ENCODE assay signal across 8 cellular contexts in the genomic region with DNA sequence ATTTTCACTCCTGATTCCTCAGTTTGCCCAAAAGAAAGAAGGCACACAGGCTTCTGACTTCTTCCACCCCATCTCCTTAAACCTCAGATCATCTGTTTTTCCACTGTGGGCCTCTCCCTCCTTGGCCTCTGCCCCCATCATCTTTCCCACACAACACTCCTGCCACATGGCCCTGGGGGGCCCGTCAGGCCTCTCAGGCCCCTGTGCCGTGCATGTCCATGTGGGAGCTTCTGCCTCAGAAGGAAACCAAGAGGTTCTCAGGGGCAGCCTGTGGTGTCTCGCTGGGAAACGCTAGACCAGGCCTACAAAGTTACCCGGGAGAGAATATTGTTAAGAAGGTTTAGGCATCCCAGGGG. TPM values are rescaled to one million over a fixed set of nuclear protein-coding genes. Genes with fewer than 3 reads are reported as not detected.
DNase-seq lines count a peak whose midpoint lies in the region; ATAC-seq lines count a peak whose summit lies in the region.

No MANE protein-coding gene starts in this region.

- DNase-seq in T-helper 2 cell treated with Interferon-gamma antibody and Interleukin-4, amounts not matched to agents 5 μg/mL and 100 μg/mL, for 36 hours (ENCODE audit: low spot score): no peak
- DNase-seq in T-helper 2 cell: no peak
- DNase-seq in activated CD8-positive, alpha-beta T cell treated with anti-CD3 and anti-CD28 coated beads, Interleukin-2, amount 10 ng/mL, durations not matched to agents 7 days and 5 days: no peak
- no peak for DNase-seq in stimulated activated naive B cell treated with anti-CD40 and anti-IgM and Interleukin-4, amounts not matched to agents 10 μg/mL and 1 μg/mL and 100 μg/mL, for 72 hours
- DNase-seq in DMS53 (lab: John Stamatoyannopoulos, UW): no peak
- no peak for DNase-seq in RPMI8226
- DNase-seq in GM19240 (ENCODE audit: insufficient read length, low spot score): no peak

- peak; percentile 44 for ATAC-seq in HG02884 (IDR thresholded peaks at IDR 0.05; ENCODE audit: unreplicated experiment)
- ATAC-seq in activated CD8-positive, alpha-beta T cell treated with anti-CD3 and anti-CD28 coated beads, Interleukin-2, amount 10 ng/mL, durations not matched to agents 7 days and 5 days: peak; percentile 36
- peak; percentile 49 to 54 for ATAC-seq in stimulated activated naive B cell treated with anti-CD40 and anti-IgM and Interleukin-4, amounts not matched to agents 10 μg/mL and 1 μg/mL and 100 μg/mL, for 72 hours (replicated peaks)

- POLR2A ChIA-PET in activated CD8-positive, alpha-beta T cell treated with anti-CD3 and anti-CD28 coated beads, Interleukin-2, amount 10 ng/mL, durations not matched to agents 7 days and 5 days (lab: Charles Lee): interaction anchor here (1.0 to 3.3 kb wide), 5 partner anchors 10 to 85 kb away, joined by 4 to 22 read pairs (median 10); a partner anchor contains a TSS

- peaks cover 28% of the 10 kb centered on the region for H3K4me1 Mint-ChIP-seq in T-helper 2 cell treated with Interferon-gamma antibody and Interleukin-4, amounts not matched to agents 5 μg/mL and 100 μg/mL, for 36 hours (ENCODE audit: low read depth)
- peaks cover 45% of the 10 kb centered on the region for H3K4me1 Mint-ChIP-seq in activated CD8-positive, alpha-beta T cell treated with anti-CD3 and anti-CD28 coated beads, Interleukin-2, amount 10 ng/mL, durations not matched to agents 7 days and 5 days (ENCODE audit: low read depth)
- H3K4me1 Mint-ChIP-seq in stimulated activated naive B cell treated with anti-CD40 and anti-IgM and Interleukin-4, amounts not matched to agents 10 μg/mL and 1 μg/mL and 100 μg/mL, for 72 hours: peaks cover 46 to 56% of the 10 kb centered on the region in 2 donors

- H3K27me3 Mint-ChIP-seq in T-helper 2 cell treated with Interferon-gamma antibody and Interleukin-4, amounts not matched to agents 5 μg/mL and 100 μg/mL, for 36 hours (ENCODE audit: low read depth): no peaks in the 10 kb centered on the region
- no peaks in the 10 kb centered on the region for H3K27me3 Mint-ChIP-seq in activated CD8-positive, alpha-beta T cell treated with anti-CD3 and anti-CD28 coated beads, Interleukin-2, amount 10 ng/mL, durations not matched to agents 7 days and 5 days (ENCODE audit: low read depth)
- no peaks in the 10 kb centered on the region for H3K27me3 Mint-ChIP-seq in stimulated activated naive B cell treated with anti-CD40 and anti-IgM and Interleukin-4, amounts not matched to agents 10 μg/mL and 1 μg/mL and 100 μg/mL, for 72 hours

- H3K27ac Mint-ChIP-seq in T-helper 2 cell treated with Interferon-gamma antibody and Interleukin-4, amounts not matched to agents 5 μg/mL and 100 μg/mL, for 36 hours: peak overlapping the region; percentile 86
- peak overlapping the region; percentile 94 for H3K27ac Mint-ChIP-seq in activated CD8-positive, alpha-beta T cell treated with anti-CD3 and anti-CD28 coated beads, Interleukin-2, amount 10 ng/mL, durations not matched to agents 7 days and 5 days
- H3K27ac Mint-ChIP-seq in stimulated activated naive B cell treated with anti-CD40 and anti-IgM and Interleukin-4, amounts not matched to agents 10 μg/mL and 1 μg/mL and 100 μg/mL, for 72 hours: peak overlapping the region; percentile 94

- H3K36me3 Mint-ChIP-seq in T-helper 2 cell treated with Interferon-gamma antibody and Interleukin-4, amounts not matched to agents 5 μg/mL and 100 μg/mL, for 36 hours (ENCODE audit: low read depth): no peaks in the 10 kb centered on the region
- H3K36me3 Mint-ChIP-seq in activated CD8-positive, alpha-beta T cell treated with anti-CD3 and anti-CD28 coated beads, Interleukin-2, amount 10 ng/mL, durations not matched to agents 7 days and 5 days (ENCODE audit: low read depth): peaks cover 9% of the 10 kb centered on the region
- H3K36me3 Mint-ChIP-seq in stimulated activated naive B cell treated with anti-CD40 and anti-IgM and Interleukin-4, amounts not matched to agents 10 μg/mL and 1 μg/mL and 100 μg/mL, for 72 hours: peaks cover 0 to 5% of the 10 kb centered on the region in 2 donors

- H3K4me3 Mint-ChIP-seq in T-helper 2 cell treated with Interferon-gamma antibody and Interleukin-4, amounts not matched to agents 5 μg/mL and 100 μg/mL, for 36 hours: peak overlapping the region; percentile 57
- peak overlapping the region; percentile 78 for H3K4me3 Mint-ChIP-seq in activated CD8-positive, alpha-beta T cell treated with anti-CD3 and anti-CD28 coated beads, Interleukin-2, amount 10 ng/mL, durations not matched to agents 7 days and 5 days
- peak overlapping the region; percentile 47 to 80 for H3K4me3 Mint-ChIP-seq in stimulated activated naive B cell treated with anti-CD40 and anti-IgM and Interleukin-4, amounts not matched to agents 10 μg/mL and 1 μg/mL and 100 μg/mL, for 72 hours

- no peaks in the 10 kb centered on the region for H3K9me3 Mint-ChIP-seq in T-helper 2 cell treated with Interferon-gamma antibody and Interleukin-4, amounts not matched to agents 5 μg/mL and 100 μg/mL, for 36 hours
- no peaks in the 10 kb centered on the region for H3K9me3 Mint-ChIP-seq in activated CD8-positive, alpha-beta T cell treated with anti-CD3 and anti-CD28 coated beads, Interleukin-2, amount 10 ng/mL, durations not matched to agents 7 days and 5 days (ENCODE audit: insufficient read depth)
- peaks cover 3% of the 10 kb centered on the region in 2 donors for H3K9me3 Mint-ChIP-seq in stimulated activated naive B cell treated with anti-CD40 and anti-IgM and Interleukin-4, amounts not matched to agents 10 μg/mL and 1 μg/mL and 100 μg/mL, for 72 hours

- CTCF ChIA-PET in activated CD8-positive, alpha-beta T cell treated with anti-CD3 and anti-CD28 coated beads, Interleukin-2, amount 10 ng/mL, durations not matched to agents 7 days and 5 days (lab: Charles Lee): interaction anchor here (1.2 to 3.8 kb wide), 3 partner anchors 13 to 253 kb away, joined by 3 to 24 read pairs (median 4); no protein-coding TSS in a partner anchor

RNA-seq across cellular contexts. Expression of a gene that starts 8.0 kb away (rescaled TPM):
- 1 to 10 TPM; 2.4 to 2.7 TPM for total RNA-seq in activated CD8-positive, alpha-beta T cell treated with anti-CD3 and anti-CD28 coated beads, Interleukin-2, amount 10 ng/mL, durations not matched to agents 7 days and 5 days

RNA-seq across cellular contexts. Expression of a gene that starts 14.7 kb away (rescaled TPM):
- 10 to 100 TPM; 34.6 to 48.7 TPM for total RNA-seq in activated CD8-positive, alpha-beta T cell treated with anti-CD3 and anti-CD28 coated beads, Interleukin-2, amount 10 ng/mL, durations not matched to agents 7 days and 5 days

RNA-seq across cellular contexts. Expression of a gene that starts 26.6 kb away (rescaled TPM):
- 10 to 100 TPM; 51.8 to 56.6 TPM for total RNA-seq in activated CD8-positive, alpha-beta T cell treated with anti-CD3 and anti-CD28 coated beads, Interleukin-2, amount 10 ng/mL, durations not matched to agents 7 days and 5 days

RNA-seq across cellular contexts. Expression of a gene that starts 27.0 kb away (rescaled TPM):
- total RNA-seq in activated CD8-positive, alpha-beta T cell treated with anti-CD3 and anti-CD28 coated beads, Interleukin-2, amount 10 ng/mL, durations not matched to agents 7 days and 5 days: 100 to 1,000 TPM; 135 to 142 TPM

RNA-seq across cellular contexts. Expression of a gene that starts 33.2 kb away (rescaled TPM):
- 10 to 100 TPM; 31.3 to 31.6 TPM for total RNA-seq in activated CD8-positive, alpha-beta T cell treated with anti-CD3 and anti-CD28 coated beads, Interleukin-2, amount 10 ng/mL, durations not matched to agents 7 days and 5 days
